24 cellular contexts compared by ENCODE assay signal in genomic region chr2:74702001-74702715, GRCh38. TPM values are rescaled to one million over a fixed set of nuclear protein-coding genes. Genes with fewer than 3 reads are reported as not detected.
A peak's percentile ranks its signal among the peaks of the same experiment; 100 is the strongest.
DNase-seq lines count a peak whose midpoint lies in the region; ATAC-seq and TF ChIP-seq lines count a peak whose summit lies in the region.
"Had no signal": no experiment of that assay in that cellular context is flagged by ENCODE, and none has a peak within 500 bp of the region (broad histone marks: within the 10 kb centered on the region; RNA-seq: fewer than 3 reads in every experiment).

No MANE protein-coding gene starts in this region.

- H3K27ac ChIP-seq in right cardiac atrium (ENCODE audit: low read length) (no peak overlapping the region), colonic mucosa (peak overlapping the region; percentile 10), mesenchymal stem cell (ENCODE audit: low read length, poor library complexity, severe bottlenecking) (no peak overlapping the region), skeletal muscle tissue (ENCODE audit: low read depth, low read length) (peak overlapping the region; percentile 57)
- H3K27ac ChIP-seq: A549, GM23248 had no signal

- no peak overlapping the region for H3K4ac ChIP-seq in mesenchymal stem cell (ENCODE audit: low read depth in 1 of 2, low read length in 2 of 2)

- no peak overlapping the region for H4K91ac ChIP-seq in mesenchymal stem cell (ENCODE audit: low read length)

- H3K4me2 ChIP-seq in mesenchymal stem cell (ENCODE audit: low read length, poor library complexity, severe bottlenecking) = no peak overlapping the region
- H3K4me2 ChIP-seq: A549, SK-N-SH had no signal

- H3K36me3 ChIP-seq in colonic mucosa = no peaks in the 10 kb centered on the region
- no peaks in the 10 kb centered on the region for H3K36me3 ChIP-seq in mesenchymal stem cell (ENCODE audit: control insufficient read depth in 1 of 2, insufficient read depth in 2 of 2, low read depth in 1 of 2, low read length in 2 of 2)
- H3K36me3 ChIP-seq in skeletal muscle tissue (ENCODE audit: control insufficient read depth in 3 of 3, insufficient read depth in 3 of 3, low read length in 3 of 3) = no peaks in the 10 kb centered on the region

- H3K9me3 ChIP-seq in right cardiac atrium (ENCODE audit: control insufficient read depth, low read length) = no peaks in the 10 kb centered on the region
- no peaks in the 10 kb centered on the region for H3K9me3 ChIP-seq in colonic mucosa
- no peaks in the 10 kb centered on the region for H3K9me3 ChIP-seq in mesenchymal stem cell (ENCODE audit: control insufficient read depth, low read length)
- H3K9me3 ChIP-seq in skeletal muscle tissue (ENCODE audit: control insufficient read depth in 3 of 3, low read length in 3 of 3) = no peaks in the 10 kb centered on the region
- H3K9me3 ChIP-seq: A549, SK-N-SH had no signal

- H3K79me1 ChIP-seq in mesenchymal stem cell (replicated peaks; ENCODE audit: low read length, poor library complexity, severe bottlenecking) = no peaks in the 10 kb centered on the region

- POLR2A ChIA-PET in activated CD4-positive, alpha-beta memory T cell treated with anti-CD3 and anti-CD28 coated beads, Interleukin-2, amount 10 ng/mL, durations not matched to agents 7 days and 5 days (lab: Charles Lee) = no interaction called here

- H3K23ac ChIP-seq in mesenchymal stem cell (ENCODE audit: low read length in 2 of 2) = no peak overlapping the region

- H3K27me3 ChIP-seq in right cardiac atrium (ENCODE audit: control insufficient read depth, insufficient read depth) = no peaks in the 10 kb centered on the region
- H3K27me3 ChIP-seq in colonic mucosa = no peaks in the 10 kb centered on the region
- H3K27me3 ChIP-seq in mesenchymal stem cell (ENCODE audit: control insufficient read depth in 1 of 2, insufficient read depth in 1 of 2, low read length in 2 of 2) = peaks cover 3 to 39% of the 10 kb centered on the region in 2 experiments
- no peaks in the 10 kb centered on the region for H3K27me3 ChIP-seq in skeletal muscle tissue (ENCODE audit: control insufficient read depth in 3 of 3, insufficient read depth in 3 of 3, low read length in 3 of 3)

- ATAC-seq in left ventricle myocardium superior (peak; percentile 28), right cardiac atrium (no peak), HG02763 (IDR thresholded peaks at IDR 0.05; ENCODE audit: unreplicated experiment) (no peak)
- ATAC-seq: A549, Panc1 had no signal

- no peak overlapping the region for H4K8ac ChIP-seq in mesenchymal stem cell (ENCODE audit: low read length)

- H3K9ac ChIP-seq in colonic mucosa (ENCODE audit: low read depth in 2 of 2, low read length in 2 of 2) (no peak overlapping the region), mesenchymal stem cell (ENCODE audit: low read length) (peak overlapping the region; percentile 60), skeletal muscle tissue (ENCODE audit: low read depth in 1 of 3, low read length in 3 of 3) (no peak overlapping the region)
- H3K9ac ChIP-seq: GM23248, SK-N-SH had no signal

- no peak overlapping the region for H2AFZ ChIP-seq in mesenchymal stem cell (ENCODE audit: low read depth, low read length)
- H2AFZ ChIP-seq: GM23248 had no signal

- 79% methylated on average over 4 of the region's 4 CpGs for WGBS in right cardiac atrium
- WGBS in mesenchymal stem cell = 84% methylated on average over 3 of the region's 4 CpGs

- no peaks in the 10 kb centered on the region for H3K36me3 Mint-ChIP-seq in activated CD4-positive, alpha-beta memory T cell treated with anti-CD3 and anti-CD28 coated beads, Interleukin-2, amount 10 ng/mL, durations not matched to agents 7 days and 5 days (ENCODE audit: low read depth)
- H3K36me3 Mint-ChIP-seq: CD14-positive monocyte had no signal

- H2BK12ac ChIP-seq in mesenchymal stem cell (ENCODE audit: low read length in 2 of 2) = no peak overlapping the region

- no peak overlapping the region for H2BK15ac ChIP-seq in mesenchymal stem cell (ENCODE audit: low read depth, poor library complexity, severe bottlenecking)

- H3K27me3 Mint-ChIP-seq in activated CD4-positive, alpha-beta memory T cell treated with anti-CD3 and anti-CD28 coated beads, Interleukin-2, amount 10 ng/mL, durations not matched to agents 7 days and 5 days = peaks cover 6% of the 10 kb centered on the region

- no peak overlapping the region for H3K4me3 Mint-ChIP-seq in activated CD4-positive, alpha-beta memory T cell treated with anti-CD3 and anti-CD28 coated beads, Interleukin-2, amount 10 ng/mL, durations not matched to agents 7 days and 5 days
- H3K4me3 Mint-ChIP-seq: B cell, CD14-positive monocyte, H9, IgD-negative memory B cell had no signal

- CTCF ChIA-PET in activated CD4-positive, alpha-beta memory T cell treated with anti-CD3 and anti-CD28 coated beads, Interleukin-2, amount 10 ng/mL, durations not matched to agents 7 days and 5 days (lab: Charles Lee) = interaction anchor here (1.5 to 1.9 kb wide), 2 partner anchors 11 to 13 kb away, joined by 3 to 4 read pairs; no protein-coding TSS in a partner anchor

- no peak for TF ChIP-seq CTCF in colonic mucosa (IDR thresholded peaks at IDR 0.05)

- DNase-seq in left ventricle myocardium superior = no peak
- no peak for DNase-seq in right cardiac atrium
- DNase-seq in colonic mucosa = no peak
- no peak for DNase-seq in mesenchymal stem cell
- no peak for DNase-seq in activated CD4-positive, alpha-beta memory T cell treated with anti-CD3 and anti-CD28 coated beads, Interleukin-2, amount 10 ng/mL, durations not matched to agents 7 days and 5 days
- no peak for DNase-seq in NCI-H748 (lab: John Stamatoyannopoulos, UW; ENCODE audit: unreplicated experiment)
- DNase-seq: GM23248, H9, MV-4-11, NCI-H1105 treated with DMSO at 0.1 percent for 48 hours, NCI-H2029 treated with DMSO at 0.1 percent for 48 hours, NCI-H2171 treated with DMSO at 0.1 percent for 48 hours, NCI-H774, SIG-M5, SK-N-SH had no signal

- H3K4me3 ChIP-seq in right cardiac atrium (ENCODE audit: low read length) (no peak overlapping the region), colonic mucosa (no peak overlapping the region), mesenchymal stem cell (ENCODE audit: insufficient read depth in 1 of 2, low read depth in 1 of 2, low read length in 2 of 2) (no peak overlapping the region), skeletal muscle tissue (ENCODE audit: low read length in 3 of 3) (no peak overlapping the region)
- H3K4me3 ChIP-seq: A549, GM23248 had no signal

- H2AK5ac ChIP-seq in mesenchymal stem cell (ENCODE audit: low read length, severe bottlenecking) = no peak overlapping the region

- H2BK5ac ChIP-seq in mesenchymal stem cell (ENCODE audit: low read depth, low read length, poor library complexity, severe bottlenecking) = no peak overlapping the region

- intact Hi-C loops in left ventricle myocardium superior (cut with micrococcal nuclease) (no loop called here), right cardiac atrium (cut with DNase I) (no loop called here), colonic mucosa (cut with DNase I) (no loop called here)

- no peak overlapping the region for H2BK120ac ChIP-seq in mesenchymal stem cell (ENCODE audit: low read depth, low read length)

- H3K18ac ChIP-seq in mesenchymal stem cell (ENCODE audit: low read depth in 1 of 2, low read length in 2 of 2) = no peak overlapping the region

- no peaks in the 10 kb centered on the region for H3K4me1 Mint-ChIP-seq in activated CD4-positive, alpha-beta memory T cell treated with anti-CD3 and anti-CD28 coated beads, Interleukin-2, amount 10 ng/mL, durations not matched to agents 7 days and 5 days

- no peaks in the 10 kb centered on the region for H3K9me3 Mint-ChIP-seq in activated CD4-positive, alpha-beta memory T cell treated with anti-CD3 and anti-CD28 coated beads, Interleukin-2, amount 10 ng/mL, durations not matched to agents 7 days and 5 days
- H3K9me3 Mint-ChIP-seq: CD14-positive monocyte, H9, IgD-negative memory B cell had no signal

- H3K27ac Mint-ChIP-seq in activated CD4-positive, alpha-beta memory T cell treated with anti-CD3 and anti-CD28 coated beads, Interleukin-2, amount 10 ng/mL, durations not matched to agents 7 days and 5 days = no peak overlapping the region
- H3K27ac Mint-ChIP-seq: B cell, H9, IgD-negative memory B cell had no signal

- H3K4me1 ChIP-seq in right cardiac atrium (ENCODE audit: control insufficient read depth, insufficient read depth, low read length) (no peaks in the 10 kb centered on the region), colonic mucosa (no peaks in the 10 kb centered on the region), mesenchymal stem cell (ENCODE audit: control insufficient read depth, insufficient read depth, low read depth, low read length) (peaks cover 3% of the 10 kb centered on the region), skeletal muscle tissue (ENCODE audit: control insufficient read depth in 3 of 3, insufficient read depth in 3 of 3, low read length in 3 of 3) (peaks cover 18 to 34% (median 23%) of the 10 kb centered on the region in 3 donors)
- H3K4me1 ChIP-seq: A549 had no signal

- H3K14ac ChIP-seq in mesenchymal stem cell (ENCODE audit: low read length in 2 of 2) = no peak overlapping the region

RNA-seq across cellular contexts. Expression of gene SEMA4F, which starts 48.1 kb away (rescaled TPM):
- total RNA-seq in left ventricle myocardium superior = 3.4 TPM
- 1 to 10 TPM; 3.7 to 5.3 (median 4.2) TPM for total RNA-seq in right cardiac atrium
- polyA plus RNA-seq in right cardiac atrium = 1.7 TPM
- 1 to 10 TPM; 4.4 to 5.5 TPM for total RNA-seq in colonic mucosa
- 5.5 TPM for polyA plus RNA-seq in mesenchymal stem cell (2013, experiment 1 of 2)
- 5.0 TPM for polyA plus RNA-seq in mesenchymal stem cell (2013, experiment 2 of 2)
- 1.6 TPM for total RNA-seq in skeletal muscle tissue
- 1 to 10 TPM; 6.6 to 8.2 TPM for total RNA-seq in activated CD4-positive, alpha-beta memory T cell treated with anti-CD3 and anti-CD28 coated beads, Interleukin-2, amount 10 ng/mL, durations not matched to agents 7 days and 5 days

RNA-seq across cellular contexts. Expression of gene M1AP, which starts 54.0 kb away (rescaled TPM):
- total RNA-seq in left ventricle myocardium superior = not detected
- total RNA-seq in right cardiac atrium = 1 to 10 TPM in 1 of 4 donors, under 1 TPM in 2, not detected in 1; 0.14 to 1.1 (median 0.47) TPM
- polyA plus RNA-seq in right cardiac atrium = 0.07 TPM
- total RNA-seq in colonic mucosa = under 1 TPM in 1 of 2 donors, not detected in 1; 0.35 TPM
- 0.04 TPM for polyA plus RNA-seq in mesenchymal stem cell (2013, experiment 1 of 2)
- polyA plus RNA-seq in mesenchymal stem cell (2013, experiment 2 of 2) = 0.03 TPM
- not detected for total RNA-seq in skeletal muscle tissue
- not detected for total RNA-seq in activated CD4-positive, alpha-beta memory T cell treated with anti-CD3 and anti-CD28 coated beads, Interleukin-2, amount 10 ng/mL, durations not matched to agents 7 days and 5 days
- total RNA-seq: B cell, G401, NCI-H460 had no signal
- polyA plus RNA-seq: A549, IgD-negative memory B cell had no signal

Comparison
In these comparisons a context has a peak if more than half of its experiments do, and no peak if none do; other contexts are left out.
1. H3K27ac ChIP-seq: peak in colonic mucosa (single experiment) and skeletal muscle tissue (single experiment); none in right cardiac atrium (single experiment) and mesenchymal stem cell (single experiment).